Comparison of ENCODE assay signal across 5 cellular contexts in genomic region chr13:91709180-91709579, GRCh38.
"Had no signal": no experiment of that assay in that cellular context is flagged by ENCODE, and none has a peak within 500 bp of the region (broad histone marks: within the 10 kb centered on the region; RNA-seq: fewer than 3 reads in every experiment).

No MANE protein-coding gene starts in this region.

- ATAC-seq: GM23338, HepG2 had no signal

- H3K4me3 ChIP-seq: GM23338 had no signal

- H3K27ac ChIP-seq: HL-60 had no signal

- DNase-seq: H9, HCEC 1CT had no signal
